ENCODE assay signal across 1 cellular context in the genomic region with DNA sequence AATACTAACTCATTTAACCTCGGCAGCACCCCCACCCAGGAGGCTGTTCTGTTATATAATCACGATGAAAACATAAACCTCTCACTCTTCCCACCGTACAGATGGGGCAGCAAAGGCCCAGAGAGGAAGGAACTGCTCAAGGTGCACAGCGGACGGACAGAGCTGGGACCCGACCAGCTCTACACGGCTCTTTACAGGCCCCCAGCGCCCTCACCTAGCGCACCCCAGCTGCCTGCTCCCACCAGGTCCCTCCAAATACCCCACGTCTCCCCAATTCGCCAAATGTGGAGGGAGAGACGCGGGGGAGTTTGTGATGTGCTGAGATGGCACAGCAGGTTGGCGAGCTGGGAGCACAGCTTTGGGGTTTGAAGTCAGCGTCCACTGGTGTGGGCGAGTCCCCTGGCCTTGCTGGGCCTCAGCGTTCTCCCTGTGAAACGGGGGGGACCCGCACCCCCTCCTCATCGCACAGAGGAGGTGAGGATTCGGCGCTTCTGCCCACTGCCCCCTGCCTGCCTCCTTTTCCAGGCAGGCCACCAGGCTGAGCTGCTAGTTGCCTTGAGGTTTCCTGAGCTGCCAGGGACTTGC.
A peak's percentile ranks its signal among the peaks of the same experiment; 100 is the strongest.
TF ChIP-seq lines count a peak whose summit lies in the region.

No MANE protein-coding gene starts in this region.

TF ChIP-seq in HepG2, 621 proteins besides CTCF, POLR2A, EP300 and RAD21:
- TF ChIP-seq ZHX2 (IDR thresholded peaks at IDR 0.05; ENCODE audit: low read depth) (no peak), ZHX2 (CRISPR knock-in tag; IDR thresholded peaks at IDR 0.05; ENCODE audit: borderline replicate concordance) (no peak), ZNF768 (CRISPR knock-in tag; IDR thresholded peaks at IDR 0.05) (peak; percentile 11; the same call in 1 of the 2 replicates), SMC3 (IDR thresholded peaks at IDR 0.05; ENCODE audit: low read length) (no peak), EZH2 (conservative IDR thresholded peaks at IDR 0.05; ENCODE audit: low read depth, low read length) (peak; percentile 93), ARNT2 (CRISPR knock-in tag; IDR thresholded peaks at IDR 0.05; ENCODE audit: low read depth) (no peak)
